In the genomic region with DNA sequence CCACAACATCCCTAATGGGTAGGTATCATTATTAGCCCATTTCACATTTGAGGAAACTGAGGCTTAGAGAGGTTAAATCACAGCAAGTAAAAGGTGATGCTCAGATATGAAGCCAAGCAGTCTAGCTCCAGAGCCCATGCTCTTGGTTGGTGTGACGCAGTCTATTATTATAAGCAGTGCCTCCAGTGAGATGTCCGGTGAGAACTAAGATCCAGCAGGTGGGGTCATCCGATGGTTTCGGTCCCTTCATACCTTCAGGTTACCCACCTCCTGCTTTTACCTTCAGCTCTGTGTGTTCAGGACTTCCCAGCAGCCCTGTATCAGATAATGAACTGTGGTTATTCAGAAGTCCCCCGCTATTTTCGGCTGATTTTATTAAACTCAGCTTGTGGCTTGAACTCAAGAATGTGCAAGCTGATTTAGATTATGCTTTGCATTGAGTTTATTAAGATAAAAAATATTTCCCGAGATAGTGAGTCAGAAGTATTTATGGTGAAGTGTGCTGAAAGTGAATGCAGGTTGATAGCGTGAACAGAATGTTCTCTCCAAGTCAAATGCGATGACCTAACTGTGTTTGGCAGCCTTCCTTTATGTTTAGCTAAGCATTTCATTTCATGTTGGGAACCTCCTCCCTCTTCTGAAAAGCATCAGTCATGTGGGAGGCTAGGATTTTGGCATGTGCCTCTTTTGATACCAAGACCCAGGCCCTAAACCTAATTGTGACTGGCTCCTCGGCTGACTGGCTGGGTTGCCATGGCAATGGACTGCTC, we compare ENCODE assay signal across 10 cellular contexts.
DNase-seq lines count a peak whose midpoint lies in the region; ATAC-seq and TF ChIP-seq lines count a peak whose summit lies in the region.
"Had no signal": no experiment of that assay in that cellular context is flagged by ENCODE, and none has a peak within 500 bp of the region (broad histone marks: within the 10 kb centered on the region; RNA-seq: fewer than 3 reads in every experiment).

No MANE protein-coding gene starts in this region.

- peak overlapping the region in 2 of 59 donors; percentile 3 to 6 for H3K4me3 ChIP-seq in dorsolateral prefrontal cortex
- H3K4me3 ChIP-seq in vagina, result no peak overlapping the region
- H3K4me3 ChIP-seq in spleen, result no peak overlapping the region

- 72 to 87% (median 86%) methylated on average over 10 of the region's 10 CpGs for WGBS in spleen, 5 donors

- H3K36me3 ChIP-seq in vagina, result no peaks in the 10 kb centered on the region
- H3K36me3 ChIP-seq in spleen, result no peaks in the 10 kb centered on the region
- H3K36me3 ChIP-seq: BE2C had no signal

- H3K27ac ChIP-seq in dorsolateral prefrontal cortex (peak overlapping the region in 46 of 59 donors; percentile 2 to 96 (median 66)), vagina (peak overlapping the region; percentile 68), spleen (peak overlapping the region in 2 of 8 donors; percentile 35 to 53)
- H3K27ac ChIP-seq: KMS-11 had no signal

- intact Hi-C loops in dorsolateral prefrontal cortex (cut with DNase I) (loop anchor here in 1 of 2 donors (5.0 to 10.0 kb wide), 2 partner anchors 35 to 92 kb away; no protein-coding TSS in a partner anchor), vagina (cut with DNase I) (loop anchor here (10.0 kb wide), 1 partner anchor 268 kb away; a partner anchor contains a TSS), spleen (cut with DNase I; ENCODE audit: low total_unique reads) (no loop called here)

- ATAC-seq in HG03571 (IDR thresholded peaks at IDR 0.05; ENCODE audit: unreplicated experiment), result no peak

- H3K9me3 ChIP-seq in vagina (no peaks in the 10 kb centered on the region), spleen (no peaks in the 10 kb centered on the region)
- H3K9me3 ChIP-seq: BE2C had no signal

- TF ChIP-seq CTCF in dorsolateral prefrontal cortex (IDR thresholded peaks at IDR 0.05 in 54 of 56, conservative IDR thresholded peaks at IDR 0.05 in 2 of 56; ENCODE audit: low read depth in 1 of 56, partially characterized antibody in 56 of 56) (no peak), vagina (IDR thresholded peaks at IDR 0.05) (no peak), spleen (IDR thresholded peaks at IDR 0.05 in 8 of 11, conservative IDR thresholded peaks at IDR 0.05 in 3 of 11) (no peak)

- DNase-seq in NCI-H2196 (lab: John Stamatoyannopoulos, UW; ENCODE audit: unreplicated experiment) (peak; percentile 36), NCI-H2196 treated with DMSO at 0.1 percent for 48 hours (lab: John Stamatoyannopoulos, UW; ENCODE audit: unreplicated experiment) (no peak), dorsolateral prefrontal cortex (peak in 1 of 10 donors; percentile 35), midbrain (lab: John Stamatoyannopoulos, UW) (peak; percentile 13), vagina (ENCODE audit: extremely low spot score in 2 of 2) (no peak), spleen (no peak)
- DNase-seq in stimulated activated CD4-positive, alpha-beta T cell treated with anti-CD3 and anti-CD28 coated beads, Interleukin-2, amount 100 ng/mL, for 48 hours, result no peak
- DNase-seq: BE2C had no signal

- no peaks in the 10 kb centered on the region for H3K27me3 ChIP-seq in dorsolateral prefrontal cortex
- H3K27me3 ChIP-seq in vagina, result no peaks in the 10 kb centered on the region
- H3K27me3 ChIP-seq in spleen (replicated peaks in 1 of 7), result no peaks in the 10 kb centered on the region
- H3K27me3 ChIP-seq: BE2C had no signal

- peaks cover 50% of the 10 kb centered on the region for H3K4me1 ChIP-seq in vagina
- peaks cover 0 to 10% (median 4%) of the 10 kb centered on the region in 6 donors for H3K4me1 ChIP-seq in spleen

- no peak for TF ChIP-seq POLR2A in vagina (IDR thresholded peaks at IDR 0.05)
- no peak for TF ChIP-seq POLR2A in spleen (IDR thresholded peaks at IDR 0.05)

Comparison
In these comparisons a context has a peak if more than half of its experiments do, and no peak if none do; other contexts are left out.
1. DNase-seq: peak in NCI-H2196 (single experiment) and midbrain (single experiment); none in NCI-H2196 treated with DMSO at 0.1 percent for 48 hours (single experiment), vagina (0 of 2), spleen (single experiment) and stimulated activated CD4-positive, alpha-beta T cell treated with anti-CD3 and anti-CD28 coated beads, Interleukin-2, amount 100 ng/mL, for 48 hours (0 of 2).